ENCODE assay signal across 27 cellular contexts in genomic region chr15:101660005-101660404, GRCh38.
"Had no signal": no experiment of that assay in that cellular context is flagged by ENCODE, and none has a peak within 500 bp of the region (broad histone marks: within the 10 kb centered on the region; RNA-seq: fewer than 3 reads in every experiment).

No MANE protein-coding gene starts in this region.

- H3K27me3 ChIP-seq: adrenal gland, body of pancreas, esophagus squamous epithelium, gastroesophageal sphincter, heart right ventricle had no signal

- H3K4me1 Mint-ChIP-seq: activated CD4-positive, alpha-beta T cell treated with anti-CD3 and anti-CD28 coated beads, Interleukin-2, amount 10 ng/mL, durations not matched to agents 7 days and 5 days had no signal

- H3K36me3 ChIP-seq: adrenal gland had no signal

- H3K9me3 Mint-ChIP-seq: activated CD4-positive, alpha-beta T cell treated with anti-CD3 and anti-CD28 coated beads, Interleukin-2, amount 10 ng/mL, durations not matched to agents 7 days and 5 days; activated CD8-positive, alpha-beta T cell treated with anti-CD3 and anti-CD28 coated beads for 36 hours; activated naive CD4-positive, alpha-beta T cell treated with anti-CD3 and anti-CD28 coated beads for 36 hours; activated naive CD4-positive, alpha-beta T cell treated with anti-CD3 and anti-CD28 coated beads, Interleukin-2, amount 50 U/mL, for 24 hours; activated naive CD8-positive, alpha-beta T cell treated with anti-CD3 and anti-CD28 coated beads for 36 hours; activated naive CD8-positive, alpha-beta T cell treated with anti-CD3 and anti-CD28 coated beads, Interleukin-2, amount 50 U/mL, for 24 hours; activated T-cell treated with anti-CD3 and anti-CD28 coated beads, Interleukin-2, amount 50 U/mL, for 4 hours; activated T-helper 2 cell treated with anti-CD3 and anti-CD28 coated beads, Interferon-gamma antibody, Interleukin-2, Interleukin-4, amounts not matched to agents 10 μg/mL and 5 μg/mL and 100 μg/mL, durations not matched to agents 14 hours and 24 hours and 36 hours had no signal

- H3K27me3 Mint-ChIP-seq: activated CD4-positive, alpha-beta T cell treated with anti-CD3 and anti-CD28 coated beads for 36 hours; activated CD4-positive, alpha-beta T cell treated with anti-CD3 and anti-CD28 coated beads, Interleukin-2, amount 10 ng/mL, durations not matched to agents 7 days and 5 days; activated CD8-positive, alpha-beta T cell treated with anti-CD3 and anti-CD28 coated beads for 36 hours; activated naive CD4-positive, alpha-beta T cell treated with anti-CD3 and anti-CD28 coated beads, Interleukin-2, amount 50 U/mL, for 24 hours; activated naive CD8-positive, alpha-beta T cell treated with anti-CD3 and anti-CD28 coated beads for 36 hours; activated naive CD8-positive, alpha-beta T cell treated with anti-CD3 and anti-CD28 coated beads, Interleukin-2, amount 50 U/mL, for 24 hours had no signal

- ATAC-seq: activated CD4-positive, alpha-beta T cell treated with anti-CD3 and anti-CD28 coated beads for 36 hours; activated CD8-positive, alpha-beta T cell treated with anti-CD3 and anti-CD28 coated beads for 36 hours; activated naive CD8-positive, alpha-beta T cell treated with anti-CD3 and anti-CD28 coated beads, Interleukin-2, amount 50 U/mL, for 24 hours; activated T-cell treated with anti-CD3 and anti-CD28 coated beads, Interleukin-2, amount 50 U/mL, for 4 hours; body of pancreas; gastroesophageal sphincter; heart right ventricle had no signal

- H3K27ac ChIP-seq: adrenal gland, body of pancreas, epithelial cell of prostate, esophagus squamous epithelium, gastroesophageal sphincter, heart right ventricle had no signal

- H3K27ac Mint-ChIP-seq: activated CD4-positive, alpha-beta T cell treated with anti-CD3 and anti-CD28 coated beads for 36 hours; activated CD4-positive, alpha-beta T cell treated with anti-CD3 and anti-CD28 coated beads, Interleukin-2, amount 10 ng/mL, durations not matched to agents 7 days and 5 days; activated CD8-positive, alpha-beta T cell treated with anti-CD3 and anti-CD28 coated beads for 36 hours; activated naive CD4-positive, alpha-beta T cell treated with anti-CD3 and anti-CD28 coated beads for 36 hours; activated naive CD8-positive, alpha-beta T cell treated with anti-CD3 and anti-CD28 coated beads for 36 hours; activated naive CD8-positive, alpha-beta T cell treated with anti-CD3 and anti-CD28 coated beads, Interleukin-2, amount 50 U/mL, for 24 hours; activated T-helper 2 cell treated with anti-CD3 and anti-CD28 coated beads, Interferon-gamma antibody, Interleukin-2, Interleukin-4, amounts not matched to agents 10 μg/mL and 5 μg/mL and 100 μg/mL, durations not matched to agents 14 hours and 24 hours and 36 hours had no signal

- H3K4me3 Mint-ChIP-seq: activated CD4-positive, alpha-beta T cell treated with anti-CD3 and anti-CD28 coated beads for 36 hours; activated CD4-positive, alpha-beta T cell treated with anti-CD3 and anti-CD28 coated beads, Interleukin-2, amount 10 ng/mL, durations not matched to agents 7 days and 5 days; activated CD8-positive, alpha-beta T cell treated with anti-CD3 and anti-CD28 coated beads for 36 hours; activated naive CD4-positive, alpha-beta T cell treated with anti-CD3 and anti-CD28 coated beads for 36 hours; activated naive CD4-positive, alpha-beta T cell treated with anti-CD3 and anti-CD28 coated beads, Interleukin-2, amount 50 U/mL, for 24 hours; activated naive CD8-positive, alpha-beta T cell treated with anti-CD3 and anti-CD28 coated beads for 36 hours; activated naive CD8-positive, alpha-beta T cell treated with anti-CD3 and anti-CD28 coated beads, Interleukin-2, amount 50 U/mL, for 24 hours; activated T-cell treated with anti-CD3 and anti-CD28 coated beads, Interleukin-2, amount 50 U/mL, for 4 hours had no signal

- H3K4me1 ChIP-seq: adrenal gland, body of pancreas, esophagus squamous epithelium, gastroesophageal sphincter had no signal

- H3K4me3 ChIP-seq: adrenal gland, body of pancreas, esophagus squamous epithelium, gastroesophageal sphincter, heart right ventricle had no signal

- DNase-seq: activated CD4-positive, alpha-beta T cell treated with anti-CD3 and anti-CD28 coated beads for 36 hours; activated CD4-positive, alpha-beta T cell treated with anti-CD3 and anti-CD28 coated beads, Interleukin-2, amount 10 ng/mL, durations not matched to agents 7 days and 5 days; activated CD4-positive, alpha-beta T cell treated with anti-CD3 and anti-CD28 coated beads, Interleukin-2, amount 50 U/mL, for 48 hours; activated CD4-positive, CD25-positive, alpha-beta regulatory T cell; activated CD4-positive, CD25-positive, alpha-beta regulatory T cell treated with anti-CD3 and anti-CD28 coated beads, Interleukin-2, amount 50 U/mL, for 72 hours; activated CD8-positive, alpha-beta memory T cell treated with anti-CD3 and anti-CD28 coated beads for 24 hours; activated CD8-positive, alpha-beta T cell treated with anti-CD3 and anti-CD28 coated beads for 36 hours; activated effector memory CD4-positive, alpha-beta T cell treated with anti-CD3 and anti-CD28 coated beads, Interleukin-2, amount 50 U/mL, for 16 hours; activated naive CD4-positive, alpha-beta T cell treated with anti-CD3 and anti-CD28 coated beads for 36 hours; activated naive CD8-positive, alpha-beta T cell treated with anti-CD3 and anti-CD28 coated beads for 36 hours; activated naive CD8-positive, alpha-beta T cell treated with anti-CD3 and anti-CD28 coated beads, Interleukin-2, amount 50 U/mL, for 24 hours; activated T-cell treated with anti-CD3 and anti-CD28 coated beads, Interleukin-2, amount 50 U/mL, for 4 hours; adrenal gland; amygdala; body of pancreas; caudate nucleus; cortex of kidney; dermis blood vessel endothelial cell; effector CD4-positive, alpha-beta T cell; esophagus squamous epithelium; foreskin melanocyte; heart right ventricle; T-helper 2 cell had no signal

- H3K9me3 ChIP-seq: adrenal gland, body of pancreas, esophagus squamous epithelium, gastroesophageal sphincter, heart right ventricle had no signal
